ENCODE assay signal across 8 cellular contexts in genomic region chr11:57649826-57650738, GRCh38. TPM values are rescaled to one million over a fixed set of nuclear protein-coding genes. Genes with fewer than 3 reads are reported as not detected.
DNase-seq lines count a peak whose midpoint lies in the region; ATAC-seq, FAIRE-seq and TF ChIP-seq lines count a peak whose summit lies in the region.

YPEL4 (minus strand) TSS chr11:57649912; CDS start chr11:57647107, 2,805 bp downstream.

- no peaks in the 10 kb centered on the region for H3K9me1 ChIP-seq in endothelial cell of umbilical vein (replicated peaks; ENCODE audit: control insufficient read depth, extremely low read depth, insufficient read depth, low read length)

- H3K9ac ChIP-seq in endothelial cell of umbilical vein (replicated peaks; ENCODE audit: extremely low read depth, insufficient read depth, low read length): no peak within 1 kb of the TSS

- POLR2A ChIA-PET in GM10248 (lab: Yijun Ruan, JAX) (no interaction called here), endothelial cell of umbilical vein (lab: Charles Lee) (no interaction called here)

- peak; percentile 71 for FAIRE-seq in endothelial cell of umbilical vein (lab: Jason Lieb, UNC)

- no peaks in the 10 kb centered on the region for H3K9me3 ChIP-seq in endothelial cell of umbilical vein (replicated peaks; ENCODE audit: control insufficient read depth, insufficient read depth, low read length)

- H3K4me1 Mint-ChIP-seq in mesothelial cell of epicardium: peaks cover 66% of the 10 kb centered on the region

- peak within 1 kb of the TSS in 1 of 3 experiments; percentile 9 for H3K4me3 ChIP-seq in endothelial cell of umbilical vein (replicated peaks in 1 of 3; ENCODE audit: insufficient read depth in 1 of 3, low read depth in 1 of 3, low read length in 3 of 3)

- peak; percentile 30 for TF ChIP-seq POLR2A in endothelial cell of umbilical vein (IDR thresholded peaks at IDR 0.05; ENCODE audit: low read depth, low read length)

- H3K27ac ChIP-seq in endothelial cell of umbilical vein (ENCODE audit: insufficient read depth, low read depth, low read length): no peak within 1 kb of the TSS

- ATAC-seq in GM18520 (IDR thresholded peaks at IDR 0.05; ENCODE audit: unreplicated experiment): no peak

- no peaks in the 10 kb centered on the region for H3K79me2 ChIP-seq in endothelial cell of umbilical vein (ENCODE audit: control insufficient read depth, insufficient read depth, low read length)

- H3K4me1 ChIP-seq in endothelial cell of umbilical vein (ENCODE audit: control insufficient read depth, extremely low read depth, insufficient read depth, low read length): peaks cover 3% of the 10 kb centered on the region

- DNase-seq in GM10248 (ENCODE audit: extremely low spot score) (peak; percentile 59), NCI-H69 (lab: John Stamatoyannopoulos, UW) (peak; percentile 39), activated T-cell treated with anti-CD3 and anti-CD28 coated beads for 4 hours (peak; percentile 60), endothelial cell of umbilical vein (ENCODE audit: low read depth, low spot score) (peak; percentile 67), mesothelial cell of epicardium (ENCODE audit: low spot score in 2 of 2, unreplicated experiment in 2 of 2) (peak in 1 of 2 experiments; percentile 46), NCI-H187 (lab: John Stamatoyannopoulos, UW) (no peak)
- DNase-seq in stimulated activated CD8-positive, alpha-beta memory T cell treated with anti-CD3 and anti-CD28 coated beads, Interleukin-7, amount 100 ng/mL, for 4 hours (ENCODE audit: low read depth in 2 of 2): peak; percentile 58 to 61

- H3K27me3 Mint-ChIP-seq in mesothelial cell of epicardium (ENCODE audit: low read depth): no peaks in the 10 kb centered on the region

- peak within 1 kb of the TSS; percentile 76 for H3K4me3 Mint-ChIP-seq in mesothelial cell of epicardium

- no peak for TF ChIP-seq CTCF in GM10248 (IDR thresholded peaks at IDR 0.05; ENCODE audit: control extremely low read depth, extremely low read depth, low read depth, missing control alignments)
- no peak for TF ChIP-seq CTCF in endothelial cell of umbilical vein (IDR thresholded peaks at IDR 0.05; ENCODE audit: extremely low read depth in 1 of 2, insufficient read depth in 1 of 2, low read depth in 1 of 2, low read length in 2 of 2)
- no peak for TF ChIP-seq CTCF in mesothelial cell of epicardium (IDR thresholded peaks at IDR 0.05; ENCODE audit: unreplicated experiment)

- no peaks in the 10 kb centered on the region for H3K36me3 Mint-ChIP-seq in mesothelial cell of epicardium

- CTCF ChIA-PET in GM10248 (lab: Yijun Ruan, JAX) (interaction anchor here (1.1 to 12.2 kb wide), 3 partner anchors 10 to 155 kb away, joined by 3 to 158 read pairs (median 6); no protein-coding TSS in a partner anchor), endothelial cell of umbilical vein (lab: Charles Lee) (no interaction called here)

- no TSS peak for BruUV-seq in endothelial cell of umbilical vein (replicated peaks; lab: Mats Ljungman, UMichigan)

- no peak within 1 kb of the TSS for H2AFZ ChIP-seq in endothelial cell of umbilical vein (ENCODE audit: low read depth, low read length)

- H3K27ac Mint-ChIP-seq in mesothelial cell of epicardium: peak within 1 kb of the TSS; percentile 86

- H3K36me3 ChIP-seq in endothelial cell of umbilical vein (ENCODE audit: control insufficient read depth in 2 of 2, extremely low read depth in 1 of 2, insufficient read depth in 2 of 2, low read length in 2 of 2): no peaks in the 10 kb centered on the region

- intact Hi-C loops in endothelial cell of umbilical vein (cut with micrococcal nuclease): loop anchor here (5.0 kb wide), 1 partner anchor 323 kb away; no protein-coding TSS in a partner anchor

- dilution Hi-C loops in endothelial cell of umbilical vein (cut with MboI; ENCODE audit: extremely low pct_ligation_motif_present, low sequenced_read_pairs): no loop called here

- no peak within 1 kb of the TSS for H3K4me2 ChIP-seq in endothelial cell of umbilical vein (ENCODE audit: insufficient read depth, low read length)

- no peaks in the 10 kb centered on the region for H3K9me3 Mint-ChIP-seq in mesothelial cell of epicardium

- peaks cover 40 to 54% of the 10 kb centered on the region in 2 experiments for H3K27me3 ChIP-seq in endothelial cell of umbilical vein (ENCODE audit: control insufficient read depth in 2 of 2, insufficient read depth in 2 of 2, low read length in 2 of 2)

- no peaks in the 10 kb centered on the region for H4K20me1 ChIP-seq in endothelial cell of umbilical vein (replicated peaks; ENCODE audit: control insufficient read depth, extremely low read depth, insufficient read depth, low read length)

TF ChIP-seq in endothelial cell of umbilical vein, 7 proteins besides CTCF, POLR2A, EP300 and RAD21:
- TF ChIP-seq GATA2 (IDR thresholded peaks at IDR 0.05; ENCODE audit: insufficient read depth, insufficient read length, low read depth, low read length) (no peak), JUN (IDR thresholded peaks at IDR 0.05; ENCODE audit: borderline replicate concordance, insufficient read depth, insufficient read length, low read depth) (peak; percentile 5), FOS (IDR thresholded peaks at IDR 0.05; ENCODE audit: borderline replicate concordance, insufficient read depth, low read length) (peak; percentile 21), MAX (IDR thresholded peaks at IDR 0.05; ENCODE audit: insufficient read depth, insufficient read length) (no peak)
TF ChIP-seq in endothelial cell of umbilical vein: peak in this region for 2.

RNA-seq across cellular contexts. Expression of gene YPEL4, which starts in this region (rescaled TPM):
- total RNA-seq in endothelial cell of umbilical vein: 0.24 and 0.30 TPM in 2 replicates
- 0.03 and 0.06 TPM in 2 replicates for polyA plus RNA-seq in endothelial cell of umbilical vein
- polyA plus RNA-seq in endothelial cell of umbilical vein (2011; cell fraction: cytosol; rRNA removed): 0.04 and 0.05 TPM in 2 replicates
- 0.34 and 0.39 TPM in 2 replicates for polyA plus RNA-seq in endothelial cell of umbilical vein (2011; cell fraction: nucleus; rRNA removed)
- polyA plus RNA-seq in endothelial cell of umbilical vein (2012): 0.13 and 0.35 TPM in 2 replicates
- 0.17 TPM in 1 of 2 replicates, not detected in the other for polyA minus RNA-seq in endothelial cell of umbilical vein
- polyA minus RNA-seq in endothelial cell of umbilical vein (2011; cell fraction: cytosol; rRNA and poly(A)+ RNA removed): not detected
- polyA minus RNA-seq in endothelial cell of umbilical vein (2011; cell fraction: nucleus; rRNA and poly(A)+ RNA removed): 0.19 and 0.24 TPM in 2 replicates
- 0.64 to 1.3 TPM (median 1.1 TPM) in 3 replicates for total RNA-seq in mesothelial cell of epicardium

Comparison
In these comparisons a context has a peak if more than half of its experiments do, and no peak if none do; other contexts are left out.
1. Peak in DNase-seq in endothelial cell of umbilical vein; RNA of the gene not detected or under 1 TPM.
2. DNase-seq: peak in GM10248 (single experiment), NCI-H69 (single experiment), activated T-cell treated with anti-CD3 and anti-CD28 coated beads for 4 hours (single experiment) and stimulated activated CD8-positive, alpha-beta memory T cell treated with anti-CD3 and anti-CD28 coated beads, Interleukin-7, amount 100 ng/mL, for 4 hours (2 of 2); none in NCI-H187 (0 of 2).